Comparison of ENCODE assay signal across 22 cellular contexts in genomic region chr6:45606831-45607400, GRCh38.
DNase-seq lines count a peak whose midpoint lies in the region; ATAC-seq and TF ChIP-seq lines count a peak whose summit lies in the region.
"Had no signal": no experiment of that assay in that cellular context is flagged by ENCODE, and none has a peak within 500 bp of the region (broad histone marks: within the 10 kb centered on the region; RNA-seq: fewer than 3 reads in every experiment).

No MANE protein-coding gene starts in this region.

- H3K9me3 ChIP-seq in BLaER1 (peaks cover 4% of the 10 kb centered on the region), WERI-Rb-1 (ENCODE audit: severe bottlenecking) (peaks cover 3% of the 10 kb centered on the region), muscle layer of duodenum (ENCODE audit: control insufficient read depth in 1 of 2, low read length in 2 of 2) (peaks cover 0 to 5% of the 10 kb centered on the region in 2 donors), Karpas-422 (ENCODE audit: low read length) (no peaks in the 10 kb centered on the region)
- H3K9me3 ChIP-seq: gastroesophageal sphincter had no signal

- ATAC-seq in esophagus mucosa (no peak), HG02678 (IDR thresholded peaks at IDR 0.05; ENCODE audit: unreplicated experiment) (no peak)
- ATAC-seq: gastroesophageal sphincter had no signal

- H2AFZ ChIP-seq in KMS-11 (ENCODE audit: low read depth) (peak overlapping the region; percentile 38; the same call in 1 of the 2 replicates), Karpas-422 (ENCODE audit: low read length) (no peak overlapping the region)
- H2AFZ ChIP-seq: parathyroid adenoma had no signal

- H3K79me2 ChIP-seq in KMS-11 (ENCODE audit: insufficient read depth, low read depth) (no peaks in the 10 kb centered on the region), Karpas-422 (ENCODE audit: low read length) (no peaks in the 10 kb centered on the region)
- H3K79me2 ChIP-seq: parathyroid adenoma had no signal

- H3K4me2 ChIP-seq in BLaER1, result peak overlapping the region; percentile 56; the same call in 1 of the 2 replicates
- H3K4me2 ChIP-seq in KMS-11, result peak overlapping the region; percentile 91
- no peak overlapping the region for H3K4me2 ChIP-seq in Karpas-422 (ENCODE audit: low read depth, low read length, poor library complexity, severe bottlenecking)

- H3K27me3 ChIP-seq in BLaER1, result no peaks in the 10 kb centered on the region
- H3K27me3 ChIP-seq in KMS-11 (ENCODE audit: insufficient read depth, low read depth), result no peaks in the 10 kb centered on the region
- no peaks in the 10 kb centered on the region for H3K27me3 ChIP-seq in WERI-Rb-1 (ENCODE audit: insufficient read depth, low read depth, severe bottlenecking)
- H3K27me3 ChIP-seq in muscle layer of duodenum (ENCODE audit: low read depth, low read length), result no peaks in the 10 kb centered on the region
- H3K27me3 ChIP-seq in Karpas-422 (ENCODE audit: low read length), result no peaks in the 10 kb centered on the region; the same call in 1 of the 2 replicates

- no peaks in the 10 kb centered on the region for H4K20me1 ChIP-seq in BLaER1
- H4K20me1 ChIP-seq in KMS-11 (ENCODE audit: insufficient read depth), result no peaks in the 10 kb centered on the region
- no peaks in the 10 kb centered on the region for H4K20me1 ChIP-seq in Karpas-422 (ENCODE audit: insufficient read depth, low read depth, low read length)

- H3K9ac ChIP-seq in BLaER1, result no peak overlapping the region
- H3K9ac ChIP-seq in KMS-11, result peak overlapping the region; percentile 63
- H3K9ac ChIP-seq in Karpas-422 (ENCODE audit: low read length), result no peak overlapping the region
- H3K9ac ChIP-seq: parathyroid adenoma had no signal

- H3K4me1 ChIP-seq in BLaER1 (peaks cover 49% of the 10 kb centered on the region), KMS-11 (ENCODE audit: low read depth, poor library complexity, severe bottlenecking) (peaks cover 74% of the 10 kb centered on the region), muscle layer of duodenum (ENCODE audit: control insufficient read depth in 1 of 2, insufficient read depth in 2 of 2, low read length in 2 of 2) (peaks cover 0 to 4% of the 10 kb centered on the region in 2 donors), Karpas-422 (ENCODE audit: low read length) (peaks cover 5% of the 10 kb centered on the region; the same call in 1 of the 2 replicates)
- H3K4me1 ChIP-seq: gastroesophageal sphincter, parathyroid adenoma had no signal

- no peak for TF ChIP-seq CTCF in KMS-11 (conservative IDR thresholded peaks at IDR 0.05; ENCODE audit: low read depth, low read length)
- no peak for TF ChIP-seq CTCF in WERI-Rb-1 (IDR thresholded peaks at IDR 0.05; ENCODE audit: low read depth, low read length)

- H3K36me3 ChIP-seq in BLaER1, result no peaks in the 10 kb centered on the region
- no peaks in the 10 kb centered on the region for H3K36me3 ChIP-seq in KMS-11 (ENCODE audit: insufficient read depth)
- H3K36me3 ChIP-seq in WERI-Rb-1, result no peaks in the 10 kb centered on the region
- H3K36me3 ChIP-seq in muscle layer of duodenum (ENCODE audit: control insufficient read depth in 1 of 2, insufficient read depth in 2 of 2, low read length in 2 of 2), result no peaks in the 10 kb centered on the region
- H3K36me3 ChIP-seq in Karpas-422 (ENCODE audit: insufficient read depth, low read length), result no peaks in the 10 kb centered on the region
- H3K36me3 ChIP-seq: gastroesophageal sphincter had no signal

- no peak overlapping the region for H3K27ac ChIP-seq in BLaER1
- H3K27ac ChIP-seq in KMS-11, result peak overlapping the region; percentile 91
- no peak overlapping the region for H3K27ac ChIP-seq in WERI-Rb-1
- H3K27ac ChIP-seq in muscle layer of duodenum (ENCODE audit: low read length), result peak overlapping the region; percentile 47
- no peak overlapping the region for H3K27ac ChIP-seq in Karpas-422 (ENCODE audit: low read length)
- H3K27ac ChIP-seq: gastroesophageal sphincter, parathyroid adenoma had no signal

- peak; percentile 25 for DNase-seq in WERI-Rb-1
- no peak for DNase-seq in Karpas-422
- no peak for DNase-seq in retina
- DNase-seq: activated CD4-positive, alpha-beta T cell treated with anti-CD3 and anti-CD28 coated beads, Interleukin-2, amount 50 U/mL, for 1 hour; activated gamma-delta T cell treated with Interleukin-2 at 50 U/mL for 16 hours; CD8-positive, alpha-beta memory T cell; DMS79 treated with DMSO at 0.1 percent for 48 hours; mesenchymal stem cell; natural killer cell; NCI-H2081 treated with DMSO at 0.1 percent for 48 hours; NCI-H510A; stimulated activated CD4-positive, alpha-beta T cell treated with anti-CD3 and anti-CD28 coated beads, Interleukin-2, amount 100 ng/mL, for 24 hours; stimulated activated naive CD4-positive, alpha-beta T cell; T-helper 1 cell; trophoblast cell had no signal

- no peaks in the 10 kb centered on the region for H3K9me2 ChIP-seq in Karpas-422 (replicated peaks; ENCODE audit: insufficient read depth, low read length)

- H3K4me3 ChIP-seq in BLaER1 (no peak overlapping the region), KMS-11 (IDR thresholded peaks at IDR 0.05; ENCODE audit: insufficient read depth, low read depth, low read length) (no peak overlapping the region), WERI-Rb-1 (ENCODE audit: low read depth, low read length) (no peak overlapping the region), muscle layer of duodenum (ENCODE audit: low read depth in 1 of 2, low read length in 2 of 2) (no peak overlapping the region), Karpas-422 (ENCODE audit: low read length) (no peak overlapping the region)
- H3K4me3 ChIP-seq: gastroesophageal sphincter had no signal

Comparison
In these comparisons a context has a peak if more than half of its experiments do, and no peak if none do; other contexts are left out.
1. H3K27ac ChIP-seq: peak in KMS-11 (single experiment) and muscle layer of duodenum (single experiment); none in BLaER1 (single experiment), WERI-Rb-1 (single experiment) and Karpas-422 (single experiment).